26 cellular contexts compared by ENCODE assay signal in the genomic region with DNA sequence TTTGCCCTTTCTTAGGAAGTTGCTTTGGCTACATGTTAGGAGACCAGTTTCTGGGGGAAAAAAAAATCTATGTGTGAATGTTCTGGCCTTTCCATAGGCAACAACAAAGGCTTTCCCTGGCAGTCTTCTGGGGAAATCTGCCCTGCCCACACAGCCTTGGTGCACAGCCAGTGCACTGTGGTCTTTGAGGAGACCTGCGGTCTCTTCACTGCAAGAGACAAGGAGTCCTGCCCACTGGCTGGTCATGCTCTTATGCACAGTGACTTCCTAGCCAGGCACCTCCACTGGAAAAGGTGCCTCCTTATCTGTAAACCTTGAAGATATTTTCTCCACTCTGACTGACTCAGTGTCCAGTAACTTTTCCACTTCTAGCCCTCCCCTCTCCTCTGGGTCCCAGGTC.
"Had no signal": no experiment of that assay in that cellular context is flagged by ENCODE, and none has a peak within 500 bp of the region (broad histone marks: within the 10 kb centered on the region; RNA-seq: fewer than 3 reads in every experiment).

No MANE protein-coding gene starts in this region.

- H3K36me3 ChIP-seq: breast epithelium, MG63, Peyer's patch had no signal

- H3K9me3 ChIP-seq: breast epithelium, MG63, Peyer's patch had no signal

- H3K27me3 Mint-ChIP-seq: activated T-cell treated with anti-CD3 and anti-CD28 coated beads, Interleukin-2, amount 50 U/mL, for 24 hours had no signal

- H3K4me1 Mint-ChIP-seq: activated B cell treated with CpG ODN at 0.5 μM for 24 hours; activated CD4-positive, alpha-beta T cell treated with anti-CD3 and anti-CD28 coated beads, Interleukin-2, amount 10 ng/mL, durations not matched to agents 24 days and 14 days; activated naive CD4-positive, alpha-beta T cell treated with anti-CD3 and anti-CD28 coated beads, Interleukin-2, amount 50 U/mL, for 24 hours; T-cell had no signal

- H3K4me1 ChIP-seq: breast epithelium, Peyer's patch had no signal

- H3K4me3 Mint-ChIP-seq: activated B cell treated with CpG ODN at 0.5 μM for 24 hours; activated CD4-positive, alpha-beta T cell treated with anti-CD3 and anti-CD28 coated beads, Interleukin-2, amount 10 ng/mL, durations not matched to agents 24 days and 14 days; activated CD8-positive, alpha-beta memory T cell treated with anti-CD3 and anti-CD28 coated beads, Interleukin-2, amount 10 ng/mL, durations not matched to agents 7 days and 5 days; activated naive CD4-positive, alpha-beta T cell treated with anti-CD3 and anti-CD28 coated beads, Interleukin-2, amount 50 U/mL, for 24 hours; activated T-cell treated with anti-CD3 and anti-CD28 coated beads, Interleukin-2, amount 50 U/mL, for 24 hours; activated T-helper 1 cell treated with anti-CD3 and anti-CD28 coated beads, Interleukin-12 subunit alpha, Interleukin-12 subunit beta, Interleukin-2, Interleukin-4 antibody, amounts not matched to agents 30 ng/mL and 10 ng/mL and 1 ng/mL, durations not matched to agents 14 hours and 24 hours and 36 hours; T-cell had no signal

- H3K27ac ChIP-seq: breast epithelium, Peyer's patch had no signal

- H3K27ac Mint-ChIP-seq: activated B cell treated with CpG ODN at 0.5 μM for 24 hours; activated CD4-positive, alpha-beta T cell treated with anti-CD3 and anti-CD28 coated beads, Interleukin-2, amount 10 ng/mL, durations not matched to agents 24 days and 14 days; activated CD8-positive, alpha-beta memory T cell treated with anti-CD3 and anti-CD28 coated beads, Interleukin-2, amount 10 ng/mL, durations not matched to agents 7 days and 5 days; activated naive CD4-positive, alpha-beta T cell treated with anti-CD3 and anti-CD28 coated beads, Interleukin-2, amount 50 U/mL, for 24 hours; activated T-cell treated with anti-CD3 and anti-CD28 coated beads, Interleukin-2, amount 50 U/mL, for 24 hours; activated T-helper 1 cell treated with anti-CD3 and anti-CD28 coated beads, Interleukin-12 subunit alpha, Interleukin-12 subunit beta, Interleukin-2, Interleukin-4 antibody, amounts not matched to agents 30 ng/mL and 10 ng/mL and 1 ng/mL, durations not matched to agents 14 hours and 24 hours and 36 hours; T-cell had no signal

- H3K27me3 ChIP-seq: breast epithelium, MG63, Peyer's patch had no signal

- DNase-seq: activated B cell treated with CpG ODN at 0.5 μM for 24 hours; activated CD4-positive, alpha-beta T cell treated with anti-CD3 and anti-CD28 coated beads for 1 hour; activated CD4-positive, alpha-beta T cell treated with anti-CD3 and anti-CD28 coated beads, Interleukin-2, amount 10 ng/mL, durations not matched to agents 24 days and 14 days; activated CD4-positive, alpha-beta T cell treated with anti-CD3 and anti-CD28 coated beads, Interleukin-2, amount 50 U/mL, for 48 hours; activated CD8-positive, alpha-beta memory T cell treated with anti-CD3 and anti-CD28 coated beads, Interleukin-2, amount 10 ng/mL, durations not matched to agents 7 days and 5 days; activated effector memory CD4-positive, alpha-beta T cell treated with Interleukin-2 at 50 U/mL for 16 hours; activated naive CD4-positive, alpha-beta T cell; activated T-cell treated with anti-CD3 and anti-CD28 coated beads, Interleukin-2, amount 50 U/mL, for 24 hours; aorta; central memory CD4-positive, alpha-beta T cell; KG1; MG63; NCI-H1105; NCI-H1436 treated with DMSO at 0.1 percent for 48 hours; NCI-H187; NCI-H2081; NCI-H446; NCI-H524; Peyer's patch; SHP77 treated with DMSO at 0.1 percent for 48 hours; T-cell; T-helper 2 cell; T1000 had no signal

- H3K4me3 ChIP-seq: breast epithelium, MG63, Peyer's patch had no signal

- H3K36me3 Mint-ChIP-seq: activated CD8-positive, alpha-beta memory T cell treated with anti-CD3 and anti-CD28 coated beads, Interleukin-2, amount 10 ng/mL, durations not matched to agents 7 days and 5 days; T-cell had no signal

- H3K9me3 Mint-ChIP-seq: activated T-cell treated with anti-CD3 and anti-CD28 coated beads, Interleukin-2, amount 50 U/mL, for 24 hours; activated T-helper 1 cell treated with anti-CD3 and anti-CD28 coated beads, Interleukin-12 subunit alpha, Interleukin-12 subunit beta, Interleukin-2, Interleukin-4 antibody, amounts not matched to agents 30 ng/mL and 10 ng/mL and 1 ng/mL, durations not matched to agents 14 hours and 24 hours and 36 hours had no signal
